7 cellular contexts compared by ENCODE assay signal in the genomic region with DNA sequence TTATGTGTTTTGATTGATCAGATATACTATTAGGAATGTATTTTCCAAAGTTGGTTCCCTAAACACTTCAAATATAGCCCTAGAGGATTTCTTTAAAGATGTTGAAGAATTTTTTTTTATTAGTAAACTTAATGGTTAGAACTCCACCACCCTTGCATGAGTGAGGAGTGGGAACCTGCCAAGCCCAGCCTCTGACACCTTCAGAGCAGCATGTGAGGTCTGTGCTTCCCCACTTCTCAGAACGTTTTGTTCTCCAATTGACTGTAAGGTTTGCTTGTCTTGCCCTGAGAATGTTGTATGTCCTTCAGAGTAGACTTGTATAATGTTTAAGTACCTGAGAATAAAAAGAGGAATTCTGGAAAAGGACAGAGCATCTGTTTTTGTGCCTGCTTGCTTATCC.
"Had no signal": no experiment of that assay in that cellular context is flagged by ENCODE, and none has a peak within 500 bp of the region (broad histone marks: within the 10 kb centered on the region; RNA-seq: fewer than 3 reads in every experiment).

No MANE protein-coding gene starts in this region.

- H3K9ac ChIP-seq: GM23248 had no signal

- H3K9me3 Mint-ChIP-seq: IgD-negative memory B cell had no signal

- H3K27ac Mint-ChIP-seq: IgD-negative memory B cell had no signal

- H3K9me3 ChIP-seq: HAP-1 had no signal

- H3K27ac ChIP-seq: GM23248 had no signal

- H3K4me3 Mint-ChIP-seq: IgD-negative memory B cell had no signal

- H3K4me3 ChIP-seq: GM23248, HAP-1 had no signal

- H2AFZ ChIP-seq: GM23248 had no signal

- DNase-seq: GM23248, GOT3, H7, KBM-7 had no signal

- H3K36me3 ChIP-seq: HAP-1 had no signal

- H3K27me3 Mint-ChIP-seq: IgD-negative memory B cell had no signal

- H3K36me3 Mint-ChIP-seq: IgD-negative memory B cell had no signal

- ATAC-seq: HCT116 had no signal
